15 cellular contexts compared by ENCODE assay signal in genomic region chr12:48023386-48023785, GRCh38. TPM values are rescaled to one million over a fixed set of nuclear protein-coding genes. Genes with fewer than 3 reads are reported as not detected.
DNase-seq lines count a peak whose midpoint lies in the region; ATAC-seq and TF ChIP-seq lines count a peak whose summit lies in the region.
"Had no signal": no experiment of that assay in that cellular context is flagged by ENCODE, and none has a peak within 500 bp of the region (broad histone marks: within the 10 kb centered on the region; RNA-seq: fewer than 3 reads in every experiment).

No MANE protein-coding gene starts in this region.

- H3K9ac ChIP-seq in H9 (ENCODE audit: extremely low read depth, insufficient read length, low read length) = no peak overlapping the region

- H3K79me2 ChIP-seq in PC-9 (ENCODE audit: low read depth) (no peaks in the 10 kb centered on the region), H9 (ENCODE audit: insufficient read depth, low read length) (no peaks in the 10 kb centered on the region)

- H3K9me3 Mint-ChIP-seq in H9 = peaks cover 0 to 7% of the 10 kb centered on the region in 2 experiments; a peak in 2 of 5 replicates
- H3K9me3 Mint-ChIP-seq: memory B cell had no signal

- H3K9me2 ChIP-seq in PC-9 (ENCODE audit: insufficient read depth) = no peaks in the 10 kb centered on the region

- no peak overlapping the region for H3K18ac ChIP-seq in H9 (ENCODE audit: insufficient read length, low read depth, low read length)

- no TSS peak for BruUV-seq in PC-9 (replicated peaks; lab: Mats Ljungman, UMichigan)

- no peaks in the 10 kb centered on the region for H3K79me1 ChIP-seq in H9 (ENCODE audit: insufficient read depth, low read depth, low read length, poor library complexity, severe bottlenecking)

- H4K91ac ChIP-seq in H9 (ENCODE audit: insufficient read length, low read depth, low read length) = no peak overlapping the region

- H2BK120ac ChIP-seq in H9 (ENCODE audit: low read depth, low read length, poor library complexity, severe bottlenecking) = no peak overlapping the region

- H3K4me3 ChIP-seq in PC-9 (0 out of 2 replicates have a peak overlapping the region, but pooled peaks have one; percentile 0), testis (no peak overlapping the region)
- H3K4me3 ChIP-seq: adrenal gland, thyroid gland had no signal

- WGBS in testis, 2 donors = 42 to 49% methylated on average over 5 of the region's 5 CpGs
- no CpG with 5 or more reads among the region's 5 CpGs for WGBS in H9 (ENCODE audit: extremely low coverage, insufficient read length, low lambda C conversion rate)

- no peak overlapping the region for H3K4ac ChIP-seq in H9 (ENCODE audit: low read depth, low read length)

- H3K36me3 ChIP-seq in PC-9 (ENCODE audit: low read depth) = no peaks in the 10 kb centered on the region
- H3K36me3 ChIP-seq in testis (ENCODE audit: low read depth, missing control alignments) = no peaks in the 10 kb centered on the region
- H3K36me3 ChIP-seq: adrenal gland, thyroid gland had no signal

- no peak overlapping the region for H4K5ac ChIP-seq in H9 (ENCODE audit: insufficient read length, low read depth, low read length)

- no peak overlapping the region for H2BK5ac ChIP-seq in H9 (ENCODE audit: insufficient read length, low read length)

- no peak overlapping the region for H2BK20ac ChIP-seq in H9 (ENCODE audit: low read depth, low read length, poor library complexity, severe bottlenecking)

- H2BK12ac ChIP-seq in H9 (ENCODE audit: insufficient read length, low read depth, low read length) = no peak overlapping the region

- no peak for TF ChIP-seq POLR2A in testis (IDR thresholded peaks at IDR 0.05)

- CTCF ChIA-PET in PC-9 (lab: Charles Lee) = no interaction called here

- TF ChIP-seq CTCF in PC-9 (conservative IDR thresholded peaks at IDR 0.05) (no peak), testis (IDR thresholded peaks at IDR 0.05) (no peak), H9 (conservative IDR thresholded peaks at IDR 0.05) (no peak)

- H2AK5ac ChIP-seq in H9 (ENCODE audit: insufficient read length, low read length) = no peak overlapping the region

- peaks cover 100% of the 10 kb centered on the region for H3K27me3 Mint-ChIP-seq in H9 (ENCODE audit: low read depth)

- H3F3A ChIP-seq in PC-9 (ENCODE audit: insufficient read depth, low read depth) = peaks cover 22% of the 10 kb centered on the region

- intact Hi-C loops in PC-9 (cut with micrococcal nuclease; ENCODE audit: unreplicated experiment) = loop anchor here (10.0 kb wide), 1 partner anchor 119 kb away; the partner anchor contains the start of gene VDR
- intact Hi-C loops in left colon (cut with DNase I, micrococcal nuclease) = no loop called here
- intact Hi-C loops in testis (cut with DNase I; ENCODE audit: low total_unique reads) = no loop called here

- no peaks in the 10 kb centered on the region for H3K23me2 ChIP-seq in H9 (ENCODE audit: insufficient read length, low read depth, low read length, poor library complexity, severe bottlenecking)

- H3K4me1 ChIP-seq in PC-9 (replicated peaks; ENCODE audit: insufficient read depth) (peaks cover 36% of the 10 kb centered on the region), testis (peaks cover 20% of the 10 kb centered on the region), H9 (ENCODE audit: insufficient read depth, low read length) (no peaks in the 10 kb centered on the region)
- H3K4me1 ChIP-seq: adrenal gland, thyroid gland had no signal

- no peak overlapping the region for H3K14ac ChIP-seq in H9 (ENCODE audit: insufficient read depth, low read length)

- H3K27me3 ChIP-seq in PC-9 (ENCODE audit: insufficient read depth, low read depth) (peaks cover 21% of the 10 kb centered on the region; the same call in 1 of the 2 replicates), testis (no peaks in the 10 kb centered on the region), H9 (ENCODE audit: insufficient read depth, low read length) (peaks cover 86% of the 10 kb centered on the region)
- H3K27me3 ChIP-seq: adrenal gland, thyroid gland had no signal

- no peak overlapping the region for H2BK15ac ChIP-seq in H9 (ENCODE audit: low read depth, low read length)

- H4K8ac ChIP-seq in H9 (replicated peaks; ENCODE audit: insufficient read length, low read depth, low read length) = no peak overlapping the region

- no peak overlapping the region for H3K56ac ChIP-seq in H9 (ENCODE audit: insufficient read length, low read depth, low read length)

- 0 out of 5 replicates have a peak overlapping the region, but pooled peaks of 1 of the 2 experiments have one; percentile 16 for H3K4me3 Mint-ChIP-seq in H9
- H3K4me3 Mint-ChIP-seq: memory B cell had no signal

- H4K20me1 ChIP-seq in PC-9 (ENCODE audit: insufficient read depth) (no peaks in the 10 kb centered on the region), H9 (ENCODE audit: control insufficient read depth, insufficient read depth, insufficient read length) (no peaks in the 10 kb centered on the region)

- no peak overlapping the region for H3K23ac ChIP-seq in H9 (ENCODE audit: insufficient read length, low read depth, low read length)

- H3K27ac ChIP-seq in PC-9 (no peak overlapping the region), testis (peak overlapping the region in 1 of 2 donors; percentile 72), H9 (ENCODE audit: insufficient read length, low read depth, low read length) (no peak overlapping the region)
- H3K27ac ChIP-seq: adrenal gland, thyroid gland had no signal

- no peaks in the 10 kb centered on the region for H3K9me3 ChIP-seq in PC-9 (ENCODE audit: insufficient read depth, low read depth)
- no peaks in the 10 kb centered on the region for H3K9me3 ChIP-seq in testis
- no peaks in the 10 kb centered on the region for H3K9me3 ChIP-seq in H9 (ENCODE audit: control insufficient read depth, low read depth, low read length)
- H3K9me3 ChIP-seq: adrenal gland, thyroid gland had no signal

- no peak overlapping the region for H3T11ph ChIP-seq in H9 (ENCODE audit: low read length)

- H2AFZ ChIP-seq in PC-9 (no peak overlapping the region), H9 (ENCODE audit: low read length) (no peak overlapping the region)

- DNase-seq in NCI-H2227 (lab: John Stamatoyannopoulos, UW; ENCODE audit: unreplicated experiment) = peak; percentile 10
- DNase-seq in NCI-H2227 treated with DMSO at 0.1 percent for 48 hours (lab: John Stamatoyannopoulos, UW) = no peak
- peak in 1 of 2 experiments; percentile 11 for DNase-seq in PC-9
- peak; percentile 38 to 45 for DNase-seq in left colon
- DNase-seq in testis = peak; percentile 82
- DNase-seq in activated naive CD4-positive, alpha-beta T cell (lab: John Stamatoyannopoulos, UW) = no peak
- DNase-seq in NCI-H1694 treated with DMSO at 0.1 percent for 48 hours (lab: John Stamatoyannopoulos, UW) = no peak
- no peak for DNase-seq in H9
- DNase-seq: ACHN; activated T-cell treated with anti-CD3 and anti-CD28 coated beads, Interleukin-2, amount 50 U/mL, for 1 hour; Calu3; thyroid gland had no signal

- peaks cover 24 to 42% of the 10 kb centered on the region in 2 experiments for H3K4me1 Mint-ChIP-seq in H9
- H3K4me1 Mint-ChIP-seq: memory B cell had no signal

- POLR2A ChIA-PET in PC-9 (lab: Charles Lee; ENCODE audit: unreplicated experiment) = interaction anchor here (0.7 kb wide), 1 partner anchor 298 kb away, joined by 6 read pairs; no protein-coding TSS in a partner anchor

- ATAC-seq in left colon = peak; percentile 61
- ATAC-seq: activated CD4-positive, CD25-positive, alpha-beta regulatory T cell treated with anti-CD3 and anti-CD28 coated beads, Interleukin-2, amount 50 U/mL, for 24 hours had no signal

- H3K36me3 Mint-ChIP-seq in H9 (ENCODE audit: insufficient read depth in 1 of 3, low read depth in 3 of 3) = no peaks in the 10 kb centered on the region; a peak in 1 of 7 replicates
- H3K36me3 Mint-ChIP-seq: memory B cell had no signal

- H3K27ac Mint-ChIP-seq in H9 = no peak overlapping the region
- H3K27ac Mint-ChIP-seq: memory B cell had no signal

- peak overlapping the region; percentile 69 for H3K4me2 ChIP-seq in PC-9
- H3K4me2 ChIP-seq in H9 (ENCODE audit: insufficient read depth, insufficient read length, low read length) = no peak overlapping the region

RNA-seq across cellular contexts. Expression of gene COL2A1, which starts 19.1 kb away (rescaled TPM):
- total RNA-seq in PC-9 (2021) (not detected in 2 replicates), left colon (1 to 10 TPM in 1 of 2 donors, under 1 TPM in 1; 0.95 to 1.2 TPM), testis (1 to 10 TPM; 1.8 to 8.0 TPM), H9 (2021) (10.8 and 11.4 TPM in 2 replicates)
- 2.8 TPM for polyA plus RNA-seq in testis (ENCODE audit: insufficient read depth, low read depth, low replicate concordance)
- total RNA-seq: thyroid gland had no signal

RNA-seq across cellular contexts. Expression of gene TMEM106C, which starts 60.0 kb away (rescaled TPM):
- 99.4 and 100 TPM in 2 replicates for total RNA-seq in PC-9 (2021)
- total RNA-seq in left colon = 100 to 1,000 TPM; 166 to 180 TPM
- total RNA-seq in testis = 10 to 100 TPM; 63.5 to 91.1 TPM
- polyA plus RNA-seq in testis (ENCODE audit: insufficient read depth, low read depth, low replicate concordance) = 132 TPM
- 40.4 and 43.7 TPM in 2 replicates for total RNA-seq in H9 (2021)

Comparison
In these comparisons a context has a peak if more than half of its experiments do, and no peak if none do; other contexts are left out.
1. DNase-seq: peak in NCI-H2227 (single experiment), left colon (2 of 2) and testis (single experiment); none in NCI-H2227 treated with DMSO at 0.1 percent for 48 hours (single experiment), activated naive CD4-positive, alpha-beta T cell (0 of 4), NCI-H1694 treated with DMSO at 0.1 percent for 48 hours (single experiment) and H9 (single experiment).